In the genomic region with DNA sequence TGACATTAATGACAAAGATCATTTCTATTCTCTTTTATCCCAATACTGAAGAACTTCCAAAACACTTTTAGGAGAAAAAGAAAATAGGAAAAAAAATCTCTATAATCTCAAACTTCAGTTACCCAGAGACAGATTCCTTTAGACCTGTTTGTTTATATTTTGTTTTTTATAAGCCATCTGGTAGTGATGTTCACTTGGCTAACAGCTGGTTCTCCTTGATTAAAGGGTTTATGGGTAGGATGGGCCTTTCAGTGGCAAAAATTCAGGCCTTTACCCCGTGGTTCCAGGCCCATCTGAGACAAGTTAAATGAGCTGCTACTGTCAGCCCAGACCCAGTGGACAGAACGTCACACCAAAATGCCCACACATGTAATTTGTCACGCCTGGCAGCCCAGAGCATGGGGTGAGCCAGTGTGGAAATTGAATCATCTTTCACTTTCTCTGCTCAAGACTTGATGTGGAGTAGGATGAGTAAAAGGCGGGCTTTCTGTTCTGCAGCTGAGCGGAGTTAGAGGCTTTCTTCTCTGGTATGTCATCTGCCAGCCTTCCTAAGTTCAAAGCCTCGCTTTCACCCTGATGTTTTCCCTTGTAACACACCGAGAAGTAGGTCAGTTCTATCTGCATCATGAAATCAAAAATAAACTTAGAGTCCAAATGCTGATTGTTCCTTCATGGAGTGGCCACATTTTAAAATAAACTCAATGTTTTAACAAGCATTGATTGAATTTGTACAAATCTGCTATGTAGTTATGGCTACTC, we compare ENCODE assay signal across 9 cellular contexts.
DNase-seq lines count a peak whose midpoint lies in the region; ATAC-seq and TF ChIP-seq lines count a peak whose summit lies in the region.
"Had no signal": no experiment of that assay in that cellular context is flagged by ENCODE, and none has a peak within 500 bp of the region (broad histone marks: within the 10 kb centered on the region; RNA-seq: fewer than 3 reads in every experiment).

No MANE protein-coding gene starts in this region.

- peak; percentile 77 for ATAC-seq in GM21423 (IDR thresholded peaks at IDR 0.05; ENCODE audit: unreplicated experiment)
- peak; percentile 98 for ATAC-seq in stimulated activated naive CD8-positive, alpha-beta T cell treated with anti-CD3 and anti-CD28 coated beads, Interleukin-15, Interleukin-2, amounts not matched to agents 100 U/mL and 50 U/mL, for 24 hours
- no peak for ATAC-seq in WTC11

- POLR2A ChIA-PET in WTC11 (lab: Charles Lee) = no interaction called here

- no peaks in the 10 kb centered on the region for H3K27me3 ChIP-seq in breast epithelium

- no peaks in the 10 kb centered on the region for H3K36me3 ChIP-seq in breast epithelium

- H3K4me3 ChIP-seq in choroid plexus epithelial cell (ENCODE audit: low read depth, low read length) = no peak overlapping the region
- H3K4me3 ChIP-seq in breast epithelium = no peak overlapping the region

- no peak for TF ChIP-seq POLR2A in breast epithelium (IDR thresholded peaks at IDR 0.05)

- no peaks in the 10 kb centered on the region for H3K27me3 Mint-ChIP-seq in WTC11 (ENCODE audit: low read depth)

- DNase-seq in AG09319 (ENCODE audit: extremely low read depth, low read depth) (peak; percentile 34), NCI-H1694 treated with DMSO at 0.1 percent for 48 hours (lab: John Stamatoyannopoulos, UW) (peak; percentile 30), choroid plexus epithelial cell (ENCODE audit: low read depth) (peak; percentile 51), HUDEP-2 (lab: John Stamatoyannopoulos, UW; ENCODE audit: unreplicated experiment in 76 of 76) (no peak), breast epithelium (ENCODE audit: low spot score in 2 of 2) (no peak), WTC11 (ENCODE audit: low spot score) (no peak)
- DNase-seq in stimulated activated naive CD8-positive, alpha-beta T cell treated with anti-CD3 and anti-CD28 coated beads, Interleukin-15, Interleukin-2, amounts not matched to agents 100 U/mL and 50 U/mL, for 24 hours = peak; percentile 63

- H3K27ac Mint-ChIP-seq in WTC11 = no peak overlapping the region

- no peaks in the 10 kb centered on the region for H3K9me3 ChIP-seq in breast epithelium

- no peaks in the 10 kb centered on the region for H3K9me3 Mint-ChIP-seq in WTC11

- no peaks in the 10 kb centered on the region for H3K36me3 Mint-ChIP-seq in WTC11

- CTCF ChIA-PET in WTC11 (lab: Charles Lee) = no interaction called here

- no peaks in the 10 kb centered on the region for H3K4me1 ChIP-seq in breast epithelium
- H3K4me1 ChIP-seq: parathyroid adenoma had no signal

- peaks cover 21% of the 10 kb centered on the region for H3K4me1 Mint-ChIP-seq in WTC11

- TF ChIP-seq CTCF in AG09319 (IDR thresholded peaks at IDR 0.05; ENCODE audit: low read depth, low read length) (no peak), choroid plexus epithelial cell (conservative IDR thresholded peaks at IDR 0.05; ENCODE audit: low read depth, low read length) (no peak), breast epithelium (IDR thresholded peaks at IDR 0.05) (no peak), WTC11 (IDR thresholded peaks at IDR 0.05) (no peak)

- intact Hi-C loops in breast epithelium (cut with DNase I; ENCODE audit: low total_unique reads) = no loop called here

- peak overlapping the region in 1 of 2 donors; percentile 28 for H3K27ac ChIP-seq in breast epithelium
- H3K27ac ChIP-seq: parathyroid adenoma had no signal

- H3K4me3 Mint-ChIP-seq in WTC11 = no peak overlapping the region

TF ChIP-seq in WTC11, 78 proteins besides CTCF, POLR2A, EP300 and RAD21 (continues in another document):
- TF ChIP-seq, protein P1, sequence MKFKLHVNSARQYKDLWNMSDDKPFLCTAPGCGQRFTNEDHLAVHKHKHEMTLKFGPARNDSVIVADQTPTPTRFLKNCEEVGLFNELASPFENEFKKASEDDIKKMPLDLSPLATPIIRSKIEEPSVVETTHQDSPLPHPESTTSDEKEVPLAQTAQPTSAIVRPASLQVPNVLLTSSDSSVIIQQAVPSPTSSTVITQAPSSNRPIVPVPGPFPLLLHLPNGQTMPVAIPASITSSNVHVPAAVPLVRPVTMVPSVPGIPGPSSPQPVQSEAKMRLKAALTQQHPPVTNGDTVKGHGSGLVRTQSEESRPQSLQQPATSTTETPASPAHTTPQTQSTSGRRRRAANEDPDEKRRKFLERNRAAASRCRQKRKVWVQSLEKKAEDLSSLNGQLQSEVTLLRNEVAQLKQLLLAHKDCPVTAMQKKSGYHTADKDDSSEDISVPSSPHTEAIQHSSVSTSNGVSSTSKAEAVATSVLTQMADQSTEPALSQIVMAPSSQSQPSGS (CRISPR knock-in tag; IDR thresholded peaks at IDR 0.05; ENCODE audit: borderline replicate concordance, low read depth) = no peak
- TF ChIP-seq GABPB1 (CRISPR knock-in tag; IDR thresholded peaks at IDR 0.05) (no peak), NFYB (CRISPR knock-in tag; conservative IDR thresholded peaks at IDR 0.05; ENCODE audit: low read depth) (no peak), PRRX2 (CRISPR knock-in tag; IDR thresholded peaks at IDR 0.05) (no peak), NR3C1 (CRISPR knock-in tag; conservative IDR thresholded peaks at IDR 0.05; ENCODE audit: low read depth) (no peak), JAZF1 (CRISPR knock-in tag; IDR thresholded peaks at IDR 0.05) (no peak), TP53 (CRISPR knock-in tag; IDR thresholded peaks at IDR 0.05) (no peak), ZNF416 (CRISPR knock-in tag; IDR thresholded peaks at IDR 0.05) (no peak), KAT7 (CRISPR knock-in tag; IDR thresholded peaks at IDR 0.05; ENCODE audit: borderline replicate concordance) (no peak), ZNF671 (CRISPR knock-in tag; IDR thresholded peaks at IDR 0.05) (no peak)
- TF ChIP-seq, protein P2, sequence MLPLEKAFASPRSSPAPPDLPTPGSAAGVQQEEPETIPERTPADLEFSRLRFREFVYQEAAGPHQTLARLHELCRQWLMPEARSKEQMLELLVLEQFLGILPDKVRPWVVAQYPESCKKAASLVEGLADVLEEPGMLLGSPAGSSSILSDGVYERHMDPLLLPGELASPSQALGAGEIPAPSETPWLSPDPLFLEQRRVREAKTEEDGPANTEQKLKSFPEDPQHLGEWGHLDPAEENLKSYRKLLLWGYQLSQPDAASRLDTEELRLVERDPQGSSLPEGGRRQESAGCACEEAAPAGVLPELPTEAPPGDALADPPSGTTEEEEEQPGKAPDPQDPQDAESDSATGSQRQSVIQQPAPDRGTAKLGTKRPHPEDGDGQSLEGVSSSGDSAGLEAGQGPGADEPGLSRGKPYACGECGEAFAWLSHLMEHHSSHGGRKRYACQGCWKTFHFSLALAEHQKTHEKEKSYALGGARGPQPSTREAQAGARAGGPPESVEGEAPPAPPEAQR (CRISPR knock-in tag; IDR thresholded peaks at IDR 0.05) = no peak
- TF ChIP-seq, protein P3, sequence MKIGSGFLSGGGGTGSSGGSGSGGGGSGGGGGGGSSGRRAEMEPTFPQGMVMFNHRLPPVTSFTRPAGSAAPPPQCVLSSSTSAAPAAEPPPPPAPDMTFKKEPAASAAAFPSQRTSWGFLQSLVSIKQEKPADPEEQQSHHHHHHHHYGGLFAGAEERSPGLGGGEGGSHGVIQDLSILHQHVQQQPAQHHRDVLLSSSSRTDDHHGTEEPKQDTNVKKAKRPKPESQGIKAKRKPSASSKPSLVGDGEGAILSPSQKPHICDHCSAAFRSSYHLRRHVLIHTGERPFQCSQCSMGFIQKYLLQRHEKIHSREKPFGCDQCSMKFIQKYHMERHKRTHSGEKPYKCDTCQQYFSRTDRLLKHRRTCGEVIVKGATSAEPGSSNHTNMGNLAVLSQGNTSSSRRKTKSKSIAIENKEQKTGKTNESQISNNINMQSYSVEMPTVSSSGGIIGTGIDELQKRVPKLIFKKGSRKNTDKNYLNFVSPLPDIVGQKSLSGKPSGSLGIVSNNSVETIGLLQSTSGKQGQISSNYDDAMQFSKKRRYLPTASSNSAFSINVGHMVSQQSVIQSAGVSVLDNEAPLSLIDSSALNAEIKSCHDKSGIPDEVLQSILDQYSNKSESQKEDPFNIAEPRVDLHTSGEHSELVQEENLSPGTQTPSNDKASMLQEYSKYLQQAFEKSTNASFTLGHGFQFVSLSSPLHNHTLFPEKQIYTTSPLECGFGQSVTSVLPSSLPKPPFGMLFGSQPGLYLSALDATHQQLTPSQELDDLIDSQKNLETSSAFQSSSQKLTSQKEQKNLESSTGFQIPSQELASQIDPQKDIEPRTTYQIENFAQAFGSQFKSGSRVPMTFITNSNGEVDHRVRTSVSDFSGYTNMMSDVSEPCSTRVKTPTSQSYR (CRISPR knock-in tag; IDR thresholded peaks at IDR 0.05) = no peak
- TF ChIP-seq, protein P4, sequence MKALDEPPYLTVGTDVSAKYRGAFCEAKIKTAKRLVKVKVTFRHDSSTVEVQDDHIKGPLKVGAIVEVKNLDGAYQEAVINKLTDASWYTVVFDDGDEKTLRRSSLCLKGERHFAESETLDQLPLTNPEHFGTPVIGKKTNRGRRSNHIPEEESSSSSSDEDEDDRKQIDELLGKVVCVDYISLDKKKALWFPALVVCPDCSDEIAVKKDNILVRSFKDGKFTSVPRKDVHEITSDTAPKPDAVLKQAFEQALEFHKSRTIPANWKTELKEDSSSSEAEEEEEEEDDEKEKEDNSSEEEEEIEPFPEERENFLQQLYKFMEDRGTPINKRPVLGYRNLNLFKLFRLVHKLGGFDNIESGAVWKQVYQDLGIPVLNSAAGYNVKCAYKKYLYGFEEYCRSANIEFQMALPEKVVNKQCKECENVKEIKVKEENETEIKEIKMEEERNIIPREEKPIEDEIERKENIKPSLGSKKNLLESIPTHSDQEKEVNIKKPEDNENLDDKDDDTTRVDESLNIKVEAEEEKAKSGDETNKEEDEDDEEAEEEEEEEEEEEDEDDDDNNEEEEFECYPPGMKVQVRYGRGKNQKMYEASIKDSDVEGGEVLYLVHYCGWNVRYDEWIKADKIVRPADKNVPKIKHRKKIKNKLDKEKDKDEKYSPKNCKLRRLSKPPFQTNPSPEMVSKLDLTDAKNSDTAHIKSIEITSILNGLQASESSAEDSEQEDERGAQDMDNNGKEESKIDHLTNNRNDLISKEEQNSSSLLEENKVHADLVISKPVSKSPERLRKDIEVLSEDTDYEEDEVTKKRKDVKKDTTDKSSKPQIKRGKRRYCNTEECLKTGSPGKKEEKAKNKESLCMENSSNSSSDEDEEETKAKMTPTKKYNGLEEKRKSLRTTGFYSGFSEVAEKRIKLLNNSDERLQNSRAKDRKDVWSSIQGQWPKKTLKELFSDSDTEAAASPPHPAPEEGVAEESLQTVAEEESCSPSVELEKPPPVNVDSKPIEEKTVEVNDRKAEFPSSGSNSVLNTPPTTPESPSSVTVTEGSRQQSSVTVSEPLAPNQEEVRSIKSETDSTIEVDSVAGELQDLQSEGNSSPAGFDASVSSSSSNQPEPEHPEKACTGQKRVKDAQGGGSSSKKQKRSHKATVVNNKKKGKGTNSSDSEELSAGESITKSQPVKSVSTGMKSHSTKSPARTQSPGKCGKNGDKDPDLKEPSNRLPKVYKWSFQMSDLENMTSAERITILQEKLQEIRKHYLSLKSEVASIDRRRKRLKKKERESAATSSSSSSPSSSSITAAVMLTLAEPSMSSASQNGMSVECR (CRISPR knock-in tag; IDR thresholded peaks at IDR 0.05; ENCODE audit: borderline replicate concordance) = no peak

Comparison
In these comparisons a context has a peak if more than half of its experiments do, and no peak if none do; other contexts are left out.
1. DNase-seq: peak in AG09319 (single experiment), NCI-H1694 treated with DMSO at 0.1 percent for 48 hours (single experiment), choroid plexus epithelial cell (single experiment) and stimulated activated naive CD8-positive, alpha-beta T cell treated with anti-CD3 and anti-CD28 coated beads, Interleukin-15, Interleukin-2, amounts not matched to agents 100 U/mL and 50 U/mL, for 24 hours (single experiment); none in HUDEP-2 (0 of 76), breast epithelium (0 of 2) and WTC11 (single experiment).